Comparison of ENCODE assay signal across 1 cellular context in the genomic region with DNA sequence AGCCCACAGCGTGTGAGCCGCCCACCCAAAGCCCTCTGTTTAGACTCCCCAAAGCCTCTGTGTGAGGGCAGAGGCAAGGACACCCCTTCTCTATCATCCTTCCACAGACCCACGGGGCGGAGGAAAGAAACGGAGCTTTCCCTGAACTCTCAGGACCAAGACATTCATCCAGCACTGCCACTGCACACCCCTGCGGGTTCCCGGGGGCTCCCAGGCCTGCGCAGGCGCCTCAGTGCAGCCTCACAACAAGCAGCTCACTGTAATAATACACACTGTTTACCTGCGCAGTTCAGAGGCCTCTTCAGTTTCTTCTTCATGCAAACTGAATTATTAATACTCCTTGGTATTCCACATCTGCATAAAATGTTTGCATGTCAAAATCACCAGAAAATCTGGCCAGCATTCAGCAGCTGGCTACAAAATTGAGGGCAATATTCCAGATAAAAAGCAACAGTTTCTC.
TF ChIP-seq lines count a peak whose summit lies in the region.

No MANE protein-coding gene starts in this region.

TF ChIP-seq in IMR-90, 13 proteins besides CTCF, POLR2A, EP300 and RAD21 (continued from another document):
- TF ChIP-seq, protein P1, sequence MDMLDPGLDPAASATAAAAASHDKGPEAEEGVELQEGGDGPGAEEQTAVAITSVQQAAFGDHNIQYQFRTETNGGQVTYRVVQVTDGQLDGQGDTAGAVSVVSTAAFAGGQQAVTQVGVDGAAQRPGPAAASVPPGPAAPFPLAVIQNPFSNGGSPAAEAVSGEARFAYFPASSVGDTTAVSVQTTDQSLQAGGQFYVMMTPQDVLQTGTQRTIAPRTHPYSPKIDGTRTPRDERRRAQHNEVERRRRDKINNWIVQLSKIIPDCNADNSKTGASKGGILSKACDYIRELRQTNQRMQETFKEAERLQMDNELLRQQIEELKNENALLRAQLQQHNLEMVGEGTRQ (IDR thresholded peaks at IDR 0.05; ENCODE audit: low read depth, low read length): no peak
- TF ChIP-seq BHLHE40 (IDR thresholded peaks at IDR 0.05; ENCODE audit: low read depth, low read length) (no peak), MAFK (IDR thresholded peaks at IDR 0.05; ENCODE audit: low read depth, low read length) (no peak), CEBPB (IDR thresholded peaks at IDR 0.05; ENCODE audit: low read depth, low read length) (no peak), FOS (IDR thresholded peaks at IDR 0.05; ENCODE audit: low read depth, low read length) (no peak), RCOR1 (IDR thresholded peaks at IDR 0.05; ENCODE audit: insufficient replicate concordance, low read length) (no peak), MXI1 (IDR thresholded peaks at IDR 0.05; ENCODE audit: borderline replicate concordance, low read depth, low read length) (no peak), SMC3 (IDR thresholded peaks at IDR 0.05; ENCODE audit: low read depth, low read length) (no peak), MAZ (IDR thresholded peaks at IDR 0.05; ENCODE audit: borderline replicate concordance, low read depth, low read length) (no peak), RFX5 (IDR thresholded peaks at IDR 0.05; ENCODE audit: low read depth, low read length) (no peak), CHD1 (IDR thresholded peaks at IDR 0.05; ENCODE audit: low read depth, low read length) (no peak)
- TF ChIP-seq, protein P2, sequence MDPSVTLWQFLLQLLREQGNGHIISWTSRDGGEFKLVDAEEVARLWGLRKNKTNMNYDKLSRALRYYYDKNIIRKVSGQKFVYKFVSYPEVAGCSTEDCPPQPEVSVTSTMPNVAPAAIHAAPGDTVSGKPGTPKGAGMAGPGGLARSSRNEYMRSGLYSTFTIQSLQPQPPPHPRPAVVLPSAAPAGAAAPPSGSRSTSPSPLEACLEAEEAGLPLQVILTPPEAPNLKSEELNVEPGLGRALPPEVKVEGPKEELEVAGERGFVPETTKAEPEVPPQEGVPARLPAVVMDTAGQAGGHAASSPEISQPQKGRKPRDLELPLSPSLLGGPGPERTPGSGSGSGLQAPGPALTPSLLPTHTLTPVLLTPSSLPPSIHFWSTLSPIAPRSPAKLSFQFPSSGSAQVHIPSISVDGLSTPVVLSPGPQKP (IDR thresholded peaks at IDR 0.05; ENCODE audit: borderline replicate concordance, low read depth, low read length): no peak
TF ChIP-seq in IMR-90: peak in this region for 0.
